8 cellular contexts compared by ENCODE assay signal in the genomic region with DNA sequence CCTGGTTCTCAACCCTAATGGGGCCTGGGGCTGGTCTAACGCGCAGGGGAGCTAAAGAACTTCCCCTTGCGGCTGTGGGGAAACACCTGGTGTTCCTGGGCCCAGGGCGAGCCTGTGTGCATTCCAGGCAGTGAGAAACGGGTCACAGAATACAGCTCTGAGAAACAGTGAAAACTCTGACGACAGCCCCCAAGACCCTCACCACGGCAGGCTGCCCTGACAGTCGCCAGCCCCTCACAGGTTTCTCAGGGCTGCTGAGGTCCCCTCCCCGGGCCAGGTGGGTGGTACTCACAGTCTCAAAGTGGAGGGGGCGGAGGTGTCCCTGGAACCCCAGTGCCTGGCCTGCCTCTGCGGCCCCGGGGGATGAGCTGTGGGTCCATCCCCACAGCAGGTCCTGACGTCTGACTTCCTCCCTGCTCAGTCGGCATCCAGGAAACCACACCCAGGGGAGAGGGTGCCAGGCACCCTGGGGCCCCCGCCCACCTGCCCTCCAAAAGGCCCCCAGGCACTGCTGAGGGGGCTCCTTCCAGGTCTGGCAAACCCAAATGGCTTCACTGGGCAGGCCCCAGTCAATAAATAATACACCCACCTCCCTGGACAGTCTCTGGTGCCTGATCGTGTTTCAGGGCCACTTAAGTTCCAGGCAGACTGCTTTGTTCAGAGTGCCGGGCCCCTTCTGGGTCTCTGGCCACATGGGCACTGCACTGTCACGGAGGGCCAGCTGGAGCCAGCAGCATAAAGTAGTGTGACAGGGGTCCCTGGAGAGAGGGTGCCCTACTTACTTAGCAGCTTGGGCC.
DNase-seq lines count a peak whose midpoint lies in the region; ATAC-seq lines count a peak whose summit lies in the region.

No MANE protein-coding gene starts in this region.

- DNase-seq in SIG-M5 treated with dmso at 0.1 percent for 504 hours (lab: John Stamatoyannopoulos, UW; ENCODE audit: unreplicated experiment) (peak; percentile 15), SIG-M5 (lab: John Stamatoyannopoulos, UW) (no peak), 8988T (no peak)
- peak; percentile 42 to 62 for DNase-seq in central memory CD8-positive, alpha-beta T cell (ENCODE audit: low spot score in 2 of 2)

- no peaks in the 10 kb centered on the region for H3K9me3 Mint-ChIP-seq in T-helper 1 cell treated with Interleukin-12 subunit alpha and Interleukin-12 subunit beta and Interleukin-4 antibody, amounts not matched to agents 30 μg/mL and 1 μg/mL, for 36 hours
- no peaks in the 10 kb centered on the region for H3K9me3 Mint-ChIP-seq in central memory CD8-positive, alpha-beta T cell

- peaks cover 57% of the 10 kb centered on the region for H3K4me1 Mint-ChIP-seq in T-helper 1 cell treated with Interleukin-12 subunit alpha and Interleukin-12 subunit beta and Interleukin-4 antibody, amounts not matched to agents 30 μg/mL and 1 μg/mL, for 36 hours (ENCODE audit: low read depth)
- peaks cover 64% of the 10 kb centered on the region for H3K4me1 Mint-ChIP-seq in central memory CD8-positive, alpha-beta T cell

- peak overlapping the region; percentile 94 for H3K4me3 Mint-ChIP-seq in T-helper 1 cell treated with Interleukin-12 subunit alpha and Interleukin-12 subunit beta and Interleukin-4 antibody, amounts not matched to agents 30 μg/mL and 1 μg/mL, for 36 hours
- H3K4me3 Mint-ChIP-seq in central memory CD8-positive, alpha-beta T cell: peak overlapping the region; percentile 83

- H3K27me3 Mint-ChIP-seq in T-helper 1 cell treated with Interleukin-12 subunit alpha and Interleukin-12 subunit beta and Interleukin-4 antibody, amounts not matched to agents 30 μg/mL and 1 μg/mL, for 36 hours (ENCODE audit: low read depth): no peaks in the 10 kb centered on the region
- no peaks in the 10 kb centered on the region for H3K27me3 Mint-ChIP-seq in central memory CD8-positive, alpha-beta T cell

- no peaks in the 10 kb centered on the region for H3K36me3 ChIP-seq in rectal smooth muscle tissue (ENCODE audit: control insufficient read depth, insufficient read depth, low read length)

- peaks cover 14% of the 10 kb centered on the region for H3K36me3 Mint-ChIP-seq in T-helper 1 cell treated with Interleukin-12 subunit alpha and Interleukin-12 subunit beta and Interleukin-4 antibody, amounts not matched to agents 30 μg/mL and 1 μg/mL, for 36 hours (ENCODE audit: low read depth)
- peaks cover 23% of the 10 kb centered on the region for H3K36me3 Mint-ChIP-seq in central memory CD8-positive, alpha-beta T cell (ENCODE audit: insufficient read depth)

- ATAC-seq in central memory CD8-positive, alpha-beta T cell (replicated peaks; ENCODE audit: extremely low read depth, poor library complexity, severe bottlenecking): peak; percentile 38
- ATAC-seq in HG03025 (IDR thresholded peaks at IDR 0.05; ENCODE audit: low FRiP score, unreplicated experiment) (no peak), HG03159 (IDR thresholded peaks at IDR 0.05; ENCODE audit: unreplicated experiment) (no peak)

- peak overlapping the region; percentile 40 for H3K4me3 ChIP-seq in rectal smooth muscle tissue (ENCODE audit: low read length)

- peak overlapping the region; percentile 100 for H3K27ac Mint-ChIP-seq in T-helper 1 cell treated with Interleukin-12 subunit alpha and Interleukin-12 subunit beta and Interleukin-4 antibody, amounts not matched to agents 30 μg/mL and 1 μg/mL, for 36 hours
- H3K27ac Mint-ChIP-seq in central memory CD8-positive, alpha-beta T cell (ENCODE audit: low read depth): peak overlapping the region; percentile 97

- H3K27ac ChIP-seq in rectal smooth muscle tissue (ENCODE audit: low read depth, low read length): peak overlapping the region; percentile 41

- no peaks in the 10 kb centered on the region for H3K27me3 ChIP-seq in rectal smooth muscle tissue (ENCODE audit: control insufficient read depth, insufficient read depth, low read length)

- peaks cover 2% of the 10 kb centered on the region for H3K4me1 ChIP-seq in rectal smooth muscle tissue (ENCODE audit: control insufficient read depth, insufficient read depth, low read length)

- peak overlapping the region; percentile 25 for H3K9ac ChIP-seq in rectal smooth muscle tissue (ENCODE audit: low read length)

Comparison
In these comparisons a context has a peak if more than half of its experiments do, and no peak if none do; other contexts are left out.
1. DNase-seq: peak in SIG-M5 treated with dmso at 0.1 percent for 504 hours (single experiment) and central memory CD8-positive, alpha-beta T cell (2 of 2); none in SIG-M5 (single experiment) and 8988T (single experiment).